In genomic region chr3:46082849-46083248, GRCh38 we compare ENCODE assay signal across 17 cellular contexts. TPM values are rescaled to one million over a fixed set of nuclear protein-coding genes. Genes with fewer than 3 reads are reported as not detected.
"Had no signal": no experiment of that assay in that cellular context is flagged by ENCODE, and none has a peak within 500 bp of the region (broad histone marks: within the 10 kb centered on the region; RNA-seq: fewer than 3 reads in every experiment).

No MANE protein-coding gene starts in this region.

- H3K4me3 Mint-ChIP-seq: activated naive CD4-positive, alpha-beta T cell treated with anti-CD3 and anti-CD28 coated beads for 36 hours; activated T-helper 17 cell treated with anti-CD3 and anti-CD28 coated beads, Interleukin-2, amount 50 U/mL, for 72 hours; nephron progenitor cell; stimulated activated naive CD8-positive, alpha-beta T cell treated with anti-CD3 and anti-CD28 coated beads, Interleukin-15, amount 100 ng/mL, for 72 hours had no signal

- H3K4me1 Mint-ChIP-seq: nephron progenitor cell had no signal

- H3K9me3 Mint-ChIP-seq: activated naive CD4-positive, alpha-beta T cell treated with anti-CD3 and anti-CD28 coated beads for 36 hours; activated T-helper 17 cell treated with anti-CD3 and anti-CD28 coated beads, Interleukin-2, amount 50 U/mL, for 72 hours; stimulated activated naive CD8-positive, alpha-beta T cell treated with anti-CD3 and anti-CD28 coated beads, Interleukin-15, amount 100 ng/mL, for 72 hours had no signal

- H3K27ac Mint-ChIP-seq: activated naive CD4-positive, alpha-beta T cell treated with anti-CD3 and anti-CD28 coated beads for 36 hours; activated T-helper 17 cell treated with anti-CD3 and anti-CD28 coated beads, Interleukin-2, amount 50 U/mL, for 72 hours; nephron progenitor cell; progenitor cell of endocrine pancreas; stimulated activated naive CD8-positive, alpha-beta T cell treated with anti-CD3 and anti-CD28 coated beads, Interleukin-15, amount 100 ng/mL, for 72 hours had no signal

- H3K27me3 ChIP-seq: ascending aorta, cardiac muscle cell, hepatocyte, sigmoid colon, testis had no signal

- ATAC-seq: activated T-helper 17 cell treated with anti-CD3 and anti-CD28 coated beads, Interleukin-2, amount 50 U/mL, for 72 hours; stimulated activated naive CD8-positive, alpha-beta T cell treated with anti-CD3 and anti-CD28 coated beads, Interleukin-15, amount 100 ng/mL, for 72 hours had no signal

- H3K9me3 ChIP-seq: ascending aorta, sigmoid colon, testis had no signal

- DNase-seq: activated CD4-positive, alpha-beta T cell treated with anti-CD3 and anti-CD28 coated beads for 1 hour; activated CD4-positive, alpha-beta T cell treated with anti-CD3 and anti-CD28 coated beads, Interleukin-2, amount 50 U/mL, for 4 hours; activated naive CD4-positive, alpha-beta T cell treated with anti-CD3 and anti-CD28 coated beads for 36 hours; activated T-cell treated with anti-CD3 and anti-CD28 coated beads for 4 hours; erythroblast; nephron progenitor cell; sigmoid colon; stimulated activated CD4-positive, alpha-beta T cell treated with anti-CD3 and anti-CD28 coated beads, Interleukin-1b, Interleukin-23, amount 100 ng/mL, for 48 hours; stimulated activated naive CD8-positive, alpha-beta T cell treated with anti-CD3 and anti-CD28 coated beads, Interleukin-15, amount 100 ng/mL, for 72 hours; testis had no signal

- H3K4me1 ChIP-seq: ascending aorta had no signal

- H3K27ac ChIP-seq: ascending aorta, cardiac muscle cell, hepatocyte, sigmoid colon, testis had no signal

- H3K36me3 ChIP-seq: ascending aorta, cardiac muscle cell, sigmoid colon had no signal

- H3K4me3 ChIP-seq: ascending aorta, cardiac muscle cell, hepatocyte, sigmoid colon, testis had no signal

RNA-seq across cellular contexts. Expression of gene XCR1, which starts 55.6 kb away (rescaled TPM):
- total RNA-seq: activated naive CD4-positive, alpha-beta T cell treated with anti-CD3 and anti-CD28 coated beads for 36 hours; ascending aorta; cardiac muscle cell; dermis microvascular lymphatic vessel endothelial cell; glomerular endothelial cell; progenitor cell of endocrine pancreas had no signal
